In the genomic region with DNA sequence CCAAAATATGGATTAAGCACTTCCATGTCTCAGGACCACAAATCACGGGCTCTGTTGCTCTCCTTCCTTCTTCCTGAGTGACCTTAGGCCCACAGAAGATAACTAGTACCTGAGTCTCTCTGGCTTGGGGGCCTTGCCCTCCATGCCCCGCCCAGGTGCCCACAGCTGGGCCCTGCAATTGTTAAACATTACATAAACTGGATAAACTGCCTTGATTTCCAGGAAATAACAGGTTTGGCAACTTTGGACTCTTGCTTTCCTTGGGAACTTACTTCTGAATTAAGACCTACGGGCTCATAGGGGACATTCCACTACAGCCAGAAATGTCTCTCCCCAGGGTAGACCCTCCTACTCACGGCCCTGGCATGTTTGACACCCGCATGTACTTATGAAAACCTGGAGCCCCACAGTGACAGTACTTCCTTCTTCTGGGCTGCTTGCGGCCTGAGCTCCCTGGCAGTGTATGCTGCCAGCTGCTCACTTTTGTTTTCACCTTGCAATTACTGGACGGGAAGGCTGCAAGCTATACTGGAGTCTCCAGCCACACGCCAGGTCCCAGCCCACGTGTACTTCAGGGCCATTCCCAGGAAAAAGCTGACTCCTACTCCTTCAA, we compare ENCODE assay signal across 9 cellular contexts. TPM values are rescaled to one million over a fixed set of nuclear protein-coding genes. Genes with fewer than 3 reads are reported as not detected.
DNase-seq lines count a peak whose midpoint lies in the region; ATAC-seq, FAIRE-seq and TF ChIP-seq lines count a peak whose summit lies in the region.
"Had no signal": no experiment of that assay in that cellular context is flagged by ENCODE, and none has a peak within 500 bp of the region (broad histone marks: within the 10 kb centered on the region; RNA-seq: fewer than 3 reads in every experiment).

No MANE protein-coding gene starts in this region.

- H3K9me3 ChIP-seq in PC-3 (ENCODE audit: low read length) (no peaks in the 10 kb centered on the region), H1 (ENCODE audit: insufficient read depth in 2 of 2, low read depth in 1 of 2, low read length in 1 of 2) (no peaks in the 10 kb centered on the region), small intestine (ENCODE audit: control insufficient read depth, low read depth) (no peaks in the 10 kb centered on the region)

- no peak overlapping the region for H3K18ac ChIP-seq in H1 (ENCODE audit: extremely low read depth, low read length)

- H3K4me3 ChIP-seq in PC-3 (ENCODE audit: low read length) (peak overlapping the region; percentile 39; the same call in 1 of the 2 replicates), H1 (ENCODE audit: extremely low read depth in 1 of 4, insufficient read depth in 2 of 4, low read depth in 3 of 4, low read length in 4 of 4) (no peak overlapping the region), small intestine (ENCODE audit: low read depth in 1 of 2, low read length in 2 of 2) (peak overlapping the region in 1 of 2 donors; percentile 36)

- H3K9ac ChIP-seq in PC-3 (ENCODE audit: low read length) (peak overlapping the region; percentile 10), H1 (replicated peaks in 1 of 4; ENCODE audit: extremely low read depth in 1 of 4, low read depth in 3 of 4, low read length in 3 of 4) (no peak overlapping the region)

- H3K79me2 ChIP-seq in PC-3 (ENCODE audit: low read length) = peaks cover 23% of the 10 kb centered on the region
- H3K79me2 ChIP-seq in H1 (ENCODE audit: control insufficient read depth in 1 of 2, insufficient read depth in 2 of 2, low read length in 2 of 2) = peaks cover 3 to 13% of the 10 kb centered on the region in 2 experiments; a peak in 3 of 4 replicates

- DNase-seq in Right ventricle myocardium superior (peak; percentile 40), left cardiac atrium (no peak), PC-3 (peak; percentile 94), H1 (ENCODE audit: low read depth in 1 of 2, low spot score in 2 of 2) (no peak), small intestine (peak; percentile 97), osteocyte (ENCODE audit: extremely low spot score, unreplicated experiment) (no peak)
- no peak for DNase-seq in activated effector memory CD4-positive, alpha-beta T cell treated with Interleukin-2 at 50 U/mL for 16 hours

- no peaks in the 10 kb centered on the region for H3F3A ChIP-seq in PC-3 (ENCODE audit: low read length, unreplicated experiment)

- peaks cover 20% of the 10 kb centered on the region for H3K4me1 Mint-ChIP-seq in osteocyte (ENCODE audit: unreplicated experiment)

- no peaks in the 10 kb centered on the region for H3K36me3 Mint-ChIP-seq in osteocyte (ENCODE audit: unreplicated experiment)

- peak overlapping the region; percentile 22 for H2AFZ ChIP-seq in PC-3 (ENCODE audit: low read length)
- H2AFZ ChIP-seq in H1 (ENCODE audit: low read length) = no peak overlapping the region

- TF ChIP-seq CTCF in PC-3 (conservative IDR thresholded peaks at IDR 0.05; ENCODE audit: low read depth, low read length) (no peak), H1 (IDR thresholded peaks at IDR 0.05; ENCODE audit: control extremely low read depth in 1 of 3, insufficient read depth in 1 of 3, low read depth in 1 of 3, low read length in 3 of 3) (no peak), osteocyte (IDR thresholded peaks at IDR 0.05) (no peak)

- H3K36me3 ChIP-seq in PC-3 (ENCODE audit: low read depth, low read length) (peaks cover 1% of the 10 kb centered on the region; the same call in 1 of the 2 replicates), H1 (ENCODE audit: control insufficient read depth in 2 of 4, insufficient read depth in 4 of 4, low read length in 3 of 4) (no peaks in the 10 kb centered on the region), small intestine (ENCODE audit: control insufficient read depth in 2 of 2, insufficient read depth in 2 of 2, low read length in 2 of 2) (no peaks in the 10 kb centered on the region)

- BruUV-seq in PC-3 (replicated peaks; lab: Mats Ljungman, UMichigan) = no TSS peak

- no peaks in the 10 kb centered on the region for H3K9me2 ChIP-seq in PC-3 (replicated peaks; ENCODE audit: low read length)

- POLR2A ChIA-PET in PC-3 (lab: Charles Lee; ENCODE audit: unreplicated experiment) (interaction anchor here (0.5 to 0.6 kb wide), 3 partner anchors 9 to 578 kb away, joined by 3 read pairs; no protein-coding TSS in a partner anchor), H1 (lab: Charles Lee; ENCODE audit: partially characterized antibody) (interaction anchor here (0.9 to 2.1 kb wide), 4 partner anchors 8 to 160 kb away, joined by 3 to 5 read pairs (median 3); no protein-coding TSS in a partner anchor)

- H3K27ac Mint-ChIP-seq in osteocyte (ENCODE audit: unreplicated experiment) = no peak overlapping the region

- H3K27ac ChIP-seq in PC-3 (ENCODE audit: low read length) (peak overlapping the region; percentile 74), H1 (ENCODE audit: low read depth, low read length) (no peak overlapping the region), small intestine (ENCODE audit: low read depth in 1 of 2, low read length in 1 of 2) (peak overlapping the region; percentile 74 to 97)

- no peak for TF ChIP-seq EP300 in H1 (IDR thresholded peaks at IDR 0.05; ENCODE audit: borderline replicate concordance in 1 of 2, low read depth in 2 of 2, low read length in 2 of 2)

- H4K91ac ChIP-seq in H1 (replicated peaks; ENCODE audit: insufficient read length, low read length) = peak overlapping the region; percentile 19

- TF ChIP-seq POLR2A in H1 (IDR thresholded peaks at IDR 0.05; ENCODE audit: control extremely low read depth in 1 of 2, low read depth in 2 of 2, low read length in 2 of 2) = no peak

- FAIRE-seq in H1 (lab: Jason Lieb, UNC) (no peak), small intestine (lab: Jason Lieb, UNC) (no peak)
- FAIRE-seq: G401.6 had no signal

- no peak overlapping the region for H2AK5ac ChIP-seq in H1 (ENCODE audit: low read depth, low read length)

- no peak overlapping the region for H3K56ac ChIP-seq in H1 (replicated peaks; ENCODE audit: insufficient read length, low read depth, low read length)

- intact Hi-C loops in Right ventricle myocardium superior (cut with DNase I) = no loop called here
- intact Hi-C loops in left cardiac atrium (cut with DNase I) = no loop called here
- intact Hi-C loops in PC-3 (cut with micrococcal nuclease) = loop anchor here (10.0 kb wide), 1 partner anchor 158 kb away; a partner anchor contains a TSS

- CTCF ChIA-PET in PC-3 (lab: Charles Lee) (no interaction called here), H1 (lab: Charles Lee; ENCODE audit: partially characterized antibody) (interaction anchor here (0.7 to 6.2 kb wide), 11 partner anchors 9 to 186 kb away, joined by 3 to 49 read pairs (median 4); no protein-coding TSS in a partner anchor)

- H3K4me1 ChIP-seq in PC-3 (ENCODE audit: insufficient read depth, low read length) (peaks cover 53% of the 10 kb centered on the region), H1 (replicated peaks in 1 of 4; ENCODE audit: control insufficient read depth in 3 of 4, insufficient read depth in 4 of 4, low read length in 3 of 4) (peaks cover 0 to 7% (median 4%) of the 10 kb centered on the region in 4 experiments; a peak in 6 of 7 replicates), small intestine (ENCODE audit: control insufficient read depth in 2 of 2, insufficient read depth in 1 of 2, low read depth in 1 of 2, low read length in 1 of 2) (peaks cover 8 to 9% of the 10 kb centered on the region in 2 donors)

- peak overlapping the region; percentile 60; the same call in 1 of the 2 replicates for H4K8ac ChIP-seq in H1 (ENCODE audit: extremely low read depth, insufficient read depth, low read length)

- H2BK15ac ChIP-seq in H1 (ENCODE audit: low read length) = no peak overlapping the region

- H2BK12ac ChIP-seq in H1 (ENCODE audit: low read depth, low read length) = no peak overlapping the region

- H3K14ac ChIP-seq in H1 (ENCODE audit: insufficient read length) = no peak overlapping the region

- H3K27me3 ChIP-seq in PC-3 (ENCODE audit: low read length) (no peaks in the 10 kb centered on the region), H1 (replicated peaks in 1 of 4; ENCODE audit: control insufficient read depth in 3 of 4, extremely low read depth in 1 of 4, insufficient read depth in 3 of 4, low read length in 3 of 4) (no peaks in the 10 kb centered on the region; a peak in 1 of 7 replicates), small intestine (ENCODE audit: control insufficient read depth in 2 of 2, insufficient read depth in 2 of 2, low read length in 2 of 2) (no peaks in the 10 kb centered on the region)

- H3K4me2 ChIP-seq in PC-3 (ENCODE audit: low read length) (peak overlapping the region; percentile 88), H1 (ENCODE audit: insufficient read depth in 1 of 2, low read depth in 2 of 2, low read length in 2 of 2) (no peak overlapping the region)

- no peak overlapping the region for H4K5ac ChIP-seq in H1 (ENCODE audit: insufficient read length, low read depth, low read length)

- H3K79me1 ChIP-seq in H1 (ENCODE audit: low read depth, low read length) = peaks cover 2% of the 10 kb centered on the region; the same call in 1 of the 2 replicates

- no peak overlapping the region for H3K23ac ChIP-seq in H1 (ENCODE audit: insufficient read length)

- H4K20me1 ChIP-seq in PC-3 (ENCODE audit: low read length) = 0 out of 2 replicates have a peak, but pooled peaks cover 8% of the 10 kb centered on the region
- no peaks in the 10 kb centered on the region for H4K20me1 ChIP-seq in H1 (replicated peaks in 1 of 2; ENCODE audit: control insufficient read depth in 1 of 2, insufficient read depth in 2 of 2, low read length in 2 of 2)

- no peak for TF ChIP-seq RAD21 in H1 (IDR thresholded peaks at IDR 0.05 in 1 of 2, conservative IDR thresholded peaks at IDR 0.05 in 1 of 2; ENCODE audit: low read depth in 2 of 2, low read length in 2 of 2)

- H3K4ac ChIP-seq in H1 (replicated peaks; ENCODE audit: insufficient read length, low read depth, low read length) = no peak overlapping the region

- H3K9me3 Mint-ChIP-seq in osteocyte (ENCODE audit: unreplicated experiment) = no peaks in the 10 kb centered on the region

- WGBS in H1 (ENCODE audit: extremely low coverage in 1 of 2, insufficient coverage in 1 of 2, insufficient read length in 1 of 2, insufficient replicate concordance in 2 of 2, low coverage in 1 of 2, low lambda C conversion rate in 2 of 2, missing lambda C conversion rate in 1 of 2), 2 experiments = 77% methylated on average over 9 of the region's 9 CpGs; no CpG with 5 or more reads in 1 of the 2 experiments
- 14 to 46% (median 33%) methylated on average over 9 of the region's 9 CpGs for WGBS in small intestine, 3 donors

- no peak overlapping the region; the same call in 1 of the 2 replicates for H2BK5ac ChIP-seq in H1 (ENCODE audit: low read depth, low read length)

- H2BK120ac ChIP-seq in H1 (replicated peaks; ENCODE audit: low read depth, low read length) = no peak overlapping the region

- no peak for ATAC-seq in Right ventricle myocardium superior (ENCODE audit: poor library complexity)
- no peak for ATAC-seq in left cardiac atrium
- no peak for ATAC-seq in PC-3
- no peak for ATAC-seq in GM18511 (IDR thresholded peaks at IDR 0.05; ENCODE audit: unreplicated experiment)

- no peak overlapping the region for H3K4me3 Mint-ChIP-seq in osteocyte (ENCODE audit: unreplicated experiment)

- no peaks in the 10 kb centered on the region for H3K23me2 ChIP-seq in H1 (ENCODE audit: low read depth, low read length)

- no peak overlapping the region for H2BK20ac ChIP-seq in H1 (ENCODE audit: low read length)

- H3K27me3 Mint-ChIP-seq in osteocyte (ENCODE audit: unreplicated experiment) = no peaks in the 10 kb centered on the region

RNA-seq across cellular contexts. Expression of a gene that starts 2.3 kb away (rescaled TPM):
- total RNA-seq in Right ventricle myocardium superior = 28.1 TPM
- total RNA-seq in left cardiac atrium = 10 to 100 TPM; 21.3 to 30.8 TPM
- 59.5 and 63.5 TPM in 2 replicates for total RNA-seq in PC-3 (2014; rRNA removed)
- total RNA-seq in H1 (2021; fragmentation: NEBNext Ultra II Directional; extraction: Animal tissue kit (Norgen Biotek cat#: 25700)) = 22.6 and 25.6 TPM in 2 replicates
- 17.8 and 26.8 TPM in 2 replicates for polyA plus RNA-seq in H1 (2011; rRNA removed)
- 11.6 TPM for polyA plus RNA-seq in H1 (2011; cell fraction: cytosol; rRNA removed)
- polyA plus RNA-seq in H1 (2011; cell fraction: nucleus; rRNA removed) = 20.6 TPM
- polyA plus RNA-seq in H1 (2012, experiment 1 of 2) = 6.2 to 22.1 TPM (median 14.0 TPM) in 4 replicates
- 27.4 TPM for polyA plus RNA-seq in H1 (2012, experiment 2 of 2)
- 22.2 TPM for polyA plus RNA-seq in H1 (2013, experiment 1 of 2)
- polyA plus RNA-seq in H1 (2013, experiment 2 of 2) = 20.6 TPM
- 4.8 and 7.9 TPM in 2 replicates for polyA minus RNA-seq in H1 (2011; rRNA and poly(A)+ RNA removed)
- polyA minus RNA-seq in H1 (2011; cell fraction: cytosol; rRNA and poly(A)+ RNA removed) = 26.6 TPM
- 13.2 TPM for polyA minus RNA-seq in H1 (2011; cell fraction: nucleus; rRNA and poly(A)+ RNA removed)
- 100 to 1,000 TPM in 2 of 3 donors, 10 to 100 TPM in 1; 54.3 to 118 (median 114) TPM for polyA plus RNA-seq in small intestine
- 30.1 and 32.2 TPM in 2 replicates for total RNA-seq in osteocyte

RNA-seq across cellular contexts. Expression of a gene that starts 22.5 kb away (rescaled TPM):
- total RNA-seq in Right ventricle myocardium superior = 18.5 TPM
- 10 to 100 TPM; 11.1 to 19.9 TPM for total RNA-seq in left cardiac atrium
- total RNA-seq in PC-3 (2014; rRNA removed) = 7.3 and 7.4 TPM in 2 replicates
- 13.4 and 14.9 TPM in 2 replicates for total RNA-seq in H1 (2021; fragmentation: NEBNext Ultra II Directional; extraction: Animal tissue kit (Norgen Biotek cat#: 25700))
- 16.7 and 20.2 TPM in 2 replicates for polyA plus RNA-seq in H1 (2011; rRNA removed)
- 15.2 TPM for polyA plus RNA-seq in H1 (2011; cell fraction: cytosol; rRNA removed)
- 17.4 TPM for polyA plus RNA-seq in H1 (2011; cell fraction: nucleus; rRNA removed)
- polyA plus RNA-seq in H1 (2012, experiment 1 of 2) = 13.0 to 30.8 TPM (median 18.2 TPM) in 4 replicates
- polyA plus RNA-seq in H1 (2012, experiment 2 of 2) = 10.9 TPM
- 9.3 TPM for polyA plus RNA-seq in H1 (2013, experiment 1 of 2)
- polyA plus RNA-seq in H1 (2013, experiment 2 of 2) = 9.7 TPM
- polyA minus RNA-seq in H1 (2011; rRNA and poly(A)+ RNA removed) = 27.8 and 31.8 TPM in 2 replicates
- polyA minus RNA-seq in H1 (2011; cell fraction: cytosol; rRNA and poly(A)+ RNA removed) = 16.3 TPM
- 15.9 TPM for polyA minus RNA-seq in H1 (2011; cell fraction: nucleus; rRNA and poly(A)+ RNA removed)
- 10 to 100 TPM; 18.1 to 30.6 (median 25.0) TPM for polyA plus RNA-seq in small intestine
- 0.73 and 0.99 TPM in 2 replicates for total RNA-seq in osteocyte

RNA-seq across cellular contexts. Expression of a gene that starts 45.2 kb away (rescaled TPM):
- total RNA-seq in Right ventricle myocardium superior = 2.6 TPM
- total RNA-seq in left cardiac atrium = 1 to 10 TPM; 1.9 to 3.9 TPM
- total RNA-seq in PC-3 (2014; rRNA removed) = 2.2 and 5.7 TPM in 2 replicates
- total RNA-seq in H1 (2021; fragmentation: NEBNext Ultra II Directional; extraction: Animal tissue kit (Norgen Biotek cat#: 25700)) = 2.8 and 3.2 TPM in 2 replicates
- 3.8 and 4.9 TPM in 2 replicates for polyA plus RNA-seq in H1 (2011; rRNA removed)
- 4.8 TPM for polyA plus RNA-seq in H1 (2011; cell fraction: cytosol; rRNA removed)
- polyA plus RNA-seq in H1 (2011; cell fraction: nucleus; rRNA removed) = 18.4 TPM
- polyA plus RNA-seq in H1 (2012, experiment 1 of 2) = 2.8 to 4.6 TPM (median 3.9 TPM) in 4 replicates
- 0.89 TPM for polyA plus RNA-seq in H1 (2012, experiment 2 of 2)
- polyA plus RNA-seq in H1 (2013, experiment 1 of 2) = 1.4 TPM
- 1.0 TPM for polyA plus RNA-seq in H1 (2013, experiment 2 of 2)
- polyA minus RNA-seq in H1 (2011; rRNA and poly(A)+ RNA removed) = 10.8 and 11.1 TPM in 2 replicates
- polyA minus RNA-seq in H1 (2011; cell fraction: cytosol; rRNA and poly(A)+ RNA removed) = 2.0 TPM
- 5.4 TPM for polyA minus RNA-seq in H1 (2011; cell fraction: nucleus; rRNA and poly(A)+ RNA removed)
- 1 to 10 TPM; 2.5 to 3.0 (median 2.7) TPM for polyA plus RNA-seq in small intestine
- 6.3 and 7.3 TPM in 2 replicates for total RNA-seq in osteocyte

Comparison
In these comparisons a context has a peak if more than half of its experiments do, and no peak if none do; other contexts are left out.
1. DNase-seq: peak in Right ventricle myocardium superior (single experiment), PC-3 (single experiment) and small intestine (single experiment); none in left cardiac atrium (single experiment), H1 (0 of 2), osteocyte (single experiment) and activated effector memory CD4-positive, alpha-beta T cell treated with Interleukin-2 at 50 U/mL for 16 hours (single experiment).